8 cellular contexts compared by ENCODE assay signal in the genomic region with DNA sequence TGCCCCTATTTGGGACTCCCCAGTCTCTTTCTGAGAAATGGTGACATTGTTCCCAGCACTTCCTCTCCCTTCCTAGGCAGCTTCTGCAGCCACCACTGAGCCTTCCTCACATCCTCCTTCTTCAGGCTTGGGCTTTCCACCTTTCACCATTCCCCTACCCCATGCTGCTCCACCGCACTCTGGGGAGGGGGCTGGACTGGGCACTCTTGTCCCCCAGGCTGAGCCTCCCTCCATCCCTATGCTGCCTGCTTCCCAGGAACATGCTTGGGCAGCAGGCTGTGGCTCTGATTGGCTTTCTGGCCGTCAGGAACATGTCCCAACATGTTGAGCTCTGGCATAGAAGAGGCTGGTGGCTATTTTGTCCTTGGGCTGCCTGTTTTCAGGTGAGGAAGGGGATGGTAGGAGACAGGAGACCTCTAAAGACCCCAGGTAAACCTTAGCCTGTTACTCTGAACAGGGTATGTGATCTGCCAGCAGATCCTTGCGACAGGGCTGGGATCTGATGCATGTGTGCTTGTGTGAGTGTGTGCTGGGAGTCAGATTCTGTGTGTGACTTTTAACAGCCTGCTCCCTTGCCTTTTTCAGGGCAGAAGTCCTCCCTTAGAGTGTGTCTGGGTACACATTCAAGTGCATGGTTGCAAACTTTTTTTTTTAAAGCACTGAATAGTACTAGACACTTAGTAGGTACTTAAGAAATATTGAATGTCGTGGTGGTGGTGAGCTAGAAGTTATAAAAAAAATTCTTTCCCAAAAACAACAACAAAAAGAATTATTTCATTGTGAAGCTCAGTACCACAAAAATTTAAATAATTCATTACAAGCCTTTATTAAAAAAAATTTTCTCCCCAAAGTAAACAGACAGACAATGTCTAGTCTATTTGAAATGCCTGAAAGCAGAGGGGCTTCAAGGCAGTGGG. TPM values are rescaled to one million over a fixed set of nuclear protein-coding genes. Genes with fewer than 3 reads are reported as not detected.
DNase-seq lines count a peak whose midpoint lies in the region; ATAC-seq and TF ChIP-seq lines count a peak whose summit lies in the region.

No MANE protein-coding gene starts in this region.

- H3K36me3 ChIP-seq in GM23338 (ENCODE audit: insufficient read depth) (no peaks in the 10 kb centered on the region), MM.1S (replicated peaks; ENCODE audit: insufficient read depth, low read length) (no peaks in the 10 kb centered on the region)

- peak overlapping the region; percentile 65 for H3K27ac ChIP-seq in GM23338 (ENCODE audit: low read depth)
- no peak overlapping the region for H3K27ac ChIP-seq in MM.1S (ENCODE audit: low read length)

- peaks cover 38% of the 10 kb centered on the region for H3K27me3 ChIP-seq in GM23338 (ENCODE audit: insufficient read depth)
- H3K27me3 ChIP-seq in MM.1S (replicated peaks; ENCODE audit: insufficient read depth, low read length): no peaks in the 10 kb centered on the region

- ATAC-seq in GM23338: no peak

- peaks cover 4% of the 10 kb centered on the region; the same call in 2 of the 3 replicates for H3K36me3 Mint-ChIP-seq in GM23338 (ENCODE audit: low read depth)
- H3K36me3 Mint-ChIP-seq in activated naive CD8-positive, alpha-beta T cell treated with anti-CD3 and anti-CD28 coated beads for 36 hours: peaks cover 3% of the 10 kb centered on the region

- peak; percentile 46 for DNase-seq in AG08396 (ENCODE audit: low spot score)
- DNase-seq in GM23338 (ENCODE audit: low spot score): no peak
- no peak for DNase-seq in activated naive CD8-positive, alpha-beta T cell treated with anti-CD3 and anti-CD28 coated beads for 36 hours
- DNase-seq in lung microvascular endothelial cell (ENCODE audit: low read depth in 2 of 2): peak; percentile 46
- no peak for DNase-seq in occipital lobe (lab: John Stamatoyannopoulos, UW)
- DNase-seq in MM.1S: no peak
- no peak for DNase-seq in activated CD4-positive, alpha-beta T cell treated with anti-CD3 and anti-CD28 coated beads, Interleukin-2, amount 50 U/mL, for 4 hours
- DNase-seq in NCI-H82 (lab: John Stamatoyannopoulos, UW): no peak

- H3K4me1 Mint-ChIP-seq in GM23338: peaks cover 31% of the 10 kb centered on the region
- peaks cover 39% of the 10 kb centered on the region for H3K4me1 Mint-ChIP-seq in activated naive CD8-positive, alpha-beta T cell treated with anti-CD3 and anti-CD28 coated beads for 36 hours

- H4K20me1 ChIP-seq in GM23338 (replicated peaks; ENCODE audit: insufficient read depth) (no peaks in the 10 kb centered on the region), MM.1S (ENCODE audit: insufficient read depth, low read length) (no peaks in the 10 kb centered on the region)

- H3K4me3 ChIP-seq in GM23338 (peak overlapping the region; percentile 78), MM.1S (ENCODE audit: low read length) (no peak overlapping the region)

- H3K9me2 ChIP-seq in GM23338 (ENCODE audit: insufficient read depth) (peaks cover 7% of the 10 kb centered on the region; the same call in 1 of the 2 replicates), MM.1S (replicated peaks; ENCODE audit: insufficient read depth, low read length) (no peaks in the 10 kb centered on the region)

- no peak for TF ChIP-seq CTCF in GM23338 (conservative IDR thresholded peaks at IDR 0.05; ENCODE audit: low read depth in 2 of 2)
- TF ChIP-seq CTCF in MM.1S (IDR thresholded peaks at IDR 0.05; ENCODE audit: low read length): no peak

- no peak overlapping the region for H3K9ac ChIP-seq in MM.1S (ENCODE audit: low read length)

- H3K4me2 ChIP-seq in GM23338 (peak overlapping the region; percentile 93), MM.1S (ENCODE audit: low read depth, low read length) (no peak overlapping the region)

- H3K27me3 Mint-ChIP-seq in GM23338 (ENCODE audit: insufficient read depth, low read depth, poor library complexity): peaks cover 38% of the 10 kb centered on the region
- H3K27me3 Mint-ChIP-seq in activated naive CD8-positive, alpha-beta T cell treated with anti-CD3 and anti-CD28 coated beads for 36 hours: peaks cover 11% of the 10 kb centered on the region

- H3K4me1 ChIP-seq in GM23338 (ENCODE audit: insufficient read depth): peaks cover 33% of the 10 kb centered on the region
- H3K4me1 ChIP-seq in MM.1S (ENCODE audit: low read length): peaks cover 14% of the 10 kb centered on the region; the same call in 1 of the 2 replicates

- peak overlapping the region; percentile 50; the same call in 1 of the 3 replicates for H3K4me3 Mint-ChIP-seq in GM23338
- peak overlapping the region; percentile 40 for H3K4me3 Mint-ChIP-seq in activated naive CD8-positive, alpha-beta T cell treated with anti-CD3 and anti-CD28 coated beads for 36 hours

- H3K79me2 ChIP-seq in GM23338 (replicated peaks; ENCODE audit: insufficient read depth) (peaks cover 11% of the 10 kb centered on the region), MM.1S (ENCODE audit: low read length) (peaks cover 21% of the 10 kb centered on the region)

- peak overlapping the region; percentile 83 for H3K27ac Mint-ChIP-seq in GM23338
- peak overlapping the region; percentile 4 for H3K27ac Mint-ChIP-seq in activated naive CD8-positive, alpha-beta T cell treated with anti-CD3 and anti-CD28 coated beads for 36 hours

- H3F3A ChIP-seq in GM23338 (replicated peaks; ENCODE audit: low read depth) (peaks cover 6% of the 10 kb centered on the region; the same call in 1 of the 2 replicates), MM.1S (ENCODE audit: insufficient read depth, low read length) (peaks cover 35% of the 10 kb centered on the region)

- H3K9me3 Mint-ChIP-seq in GM23338: no peaks in the 10 kb centered on the region
- no peaks in the 10 kb centered on the region for H3K9me3 Mint-ChIP-seq in activated naive CD8-positive, alpha-beta T cell treated with anti-CD3 and anti-CD28 coated beads for 36 hours

- H3K9me3 ChIP-seq in MM.1S (replicated peaks; ENCODE audit: insufficient read depth, low read length): no peaks in the 10 kb centered on the region

- H2AFZ ChIP-seq in GM23338: peak overlapping the region; percentile 95
- H2AFZ ChIP-seq in MM.1S (ENCODE audit: low read length): no peak overlapping the region

TF ChIP-seq in GM23338, 12 proteins besides CTCF, POLR2A, EP300 and RAD21 (continues in another document):
- TF ChIP-seq CREB1 (CRISPR knock-in tag; IDR thresholded peaks at IDR 0.05; ENCODE audit: low read depth): no peak

RNA-seq across cellular contexts. Expression of a gene that starts 2.1 kb away (rescaled TPM):
- 44.4 and 45.6 TPM in 2 replicates for total RNA-seq in GM23338 (2014; rRNA removed; shearing (Covaris generic))
- polyA plus RNA-seq in GM23338 (2016; fragmentation: Nextera tagmentation; extraction: Ambion mirVana): 31.5 and 34.0 TPM in 2 replicates
- 10 to 100 TPM; 12.6 to 13.0 TPM for total RNA-seq in activated naive CD8-positive, alpha-beta T cell treated with anti-CD3 and anti-CD28 coated beads for 36 hours
- total RNA-seq in lung microvascular endothelial cell (64.1 and 90.7 TPM in 2 replicates), occipital lobe (2.0 TPM)

RNA-seq across cellular contexts. Expression of a gene that starts 21.2 kb away (rescaled TPM):
- not detected in 2 replicates for total RNA-seq in GM23338 (2014; rRNA removed; shearing (Covaris generic))
- not detected in 2 replicates for polyA plus RNA-seq in GM23338 (2016; fragmentation: Nextera tagmentation; extraction: Ambion mirVana)
- not detected for total RNA-seq in activated naive CD8-positive, alpha-beta T cell treated with anti-CD3 and anti-CD28 coated beads for 36 hours
- not detected in 2 replicates for total RNA-seq in lung microvascular endothelial cell
- total RNA-seq in occipital lobe: not detected

Comparison
In these comparisons a context has a peak if more than half of its experiments do, and no peak if none do; other contexts are left out.
1. DNase-seq: peak in AG08396 (single experiment) and lung microvascular endothelial cell (2 of 2); none in GM23338 (single experiment), activated naive CD8-positive, alpha-beta T cell treated with anti-CD3 and anti-CD28 coated beads for 36 hours (single experiment), occipital lobe (single experiment), MM.1S (single experiment), activated CD4-positive, alpha-beta T cell treated with anti-CD3 and anti-CD28 coated beads, Interleukin-2, amount 50 U/mL, for 4 hours (0 of 2) and NCI-H82 (single experiment).